Comparison of ENCODE assay signal across 28 cellular contexts in genomic region chr12:109641422-109641821, GRCh38.
"Had no signal": no experiment of that assay in that cellular context is flagged by ENCODE, and none has a peak within 500 bp of the region (broad histone marks: within the 10 kb centered on the region; RNA-seq: fewer than 3 reads in every experiment).

No MANE protein-coding gene starts in this region.

- H3K4me1 ChIP-seq: stomach, suprapubic skin, testis, thyroid gland, tibial artery, tibial nerve, transverse colon, upper lobe of left lung, upper lobe of right lung, uterus, vagina had no signal

- H3K36me3 ChIP-seq: stomach, suprapubic skin, thoracic aorta, thyroid gland, tibial artery, tibial nerve, transverse colon, upper lobe of left lung, upper lobe of right lung, uterus, vagina had no signal

- H3K4me3 ChIP-seq: stomach, suprapubic skin, testis, thoracic aorta, thyroid gland, tibial artery, tibial nerve, transverse colon, upper lobe of left lung, upper lobe of right lung, uterus, vagina had no signal

- H3K36me3 Mint-ChIP-seq: stimulated activated effector memory CD8-positive, alpha-beta T cell treated with anti-CD3 and anti-CD28 coated beads, Interleukin-12 subunit alpha, Interleukin-12 subunit beta, amount 100 ng/mL, for 72 hours; stimulated activated memory B cell treated with anti-CD40 and anti-IgM and Interleukin-4, amounts not matched to agents 10 μg/mL and 1 μg/mL and 100 μg/mL, for 72 hours; stimulated activated naive B cell treated with anti-CD40 and anti-IgM and Interleukin-4, amounts not matched to agents 10 μg/mL and 1 μg/mL and 100 μg/mL, for 72 hours; type B pancreatic cell had no signal

- H3K27ac Mint-ChIP-seq: stimulated activated effector memory CD8-positive, alpha-beta T cell treated with anti-CD3 and anti-CD28 coated beads, Interleukin-12 subunit alpha, Interleukin-12 subunit beta, amount 100 ng/mL, for 72 hours; stimulated activated memory B cell treated with anti-CD40 and anti-IgM and Interleukin-4, amounts not matched to agents 10 μg/mL and 1 μg/mL and 100 μg/mL, for 72 hours; stimulated activated naive B cell treated with anti-CD40 and anti-IgM and Interleukin-4, amounts not matched to agents 10 μg/mL and 1 μg/mL and 100 μg/mL, for 72 hours; stimulated activated naive CD8-positive, alpha-beta T cell treated with anti-CD3 and anti-CD28 coated beads, Interleukin-15, amount 100 ng/mL, for 72 hours; stimulated activated naive CD8-positive, alpha-beta T cell treated with anti-CD3 and anti-CD28 coated beads, Interleukin-15, Interleukin-2, amounts not matched to agents 100 ng/mL and 50 ng/mL, for 24 hours; type B pancreatic cell had no signal

- H3K27me3 ChIP-seq: testis, thyroid gland, transverse colon, upper lobe of left lung, uterus, vagina had no signal

- H3K27ac ChIP-seq: stomach, suprapubic skin, testis, thoracic aorta, thyroid gland, tibial artery, tibial nerve, transverse colon, upper lobe of left lung, upper lobe of right lung, uterus, vagina had no signal

- ATAC-seq: stimulated activated effector memory CD8-positive, alpha-beta T cell treated with anti-CD3 and anti-CD28 coated beads, Interleukin-12 subunit alpha, Interleukin-12 subunit beta, amount 100 ng/mL, for 72 hours; stimulated activated memory B cell treated with anti-CD40 and anti-IgM and Interleukin-4, amounts not matched to agents 10 μg/mL and 1 μg/mL and 100 μg/mL, for 72 hours; stimulated activated naive B cell treated with anti-CD40 and anti-IgM and Interleukin-4, amounts not matched to agents 10 μg/mL and 1 μg/mL and 100 μg/mL, for 72 hours; stimulated activated naive CD8-positive, alpha-beta T cell treated with anti-CD3 and anti-CD28 coated beads, Interleukin-15, amount 100 ng/mL, for 72 hours; stimulated activated naive CD8-positive, alpha-beta T cell treated with anti-CD3 and anti-CD28 coated beads, Interleukin-15, Interleukin-2, amounts not matched to agents 100 U/mL and 50 U/mL, for 24 hours; upper lobe of right lung had no signal

- DNase-seq: stimulated activated CD4-positive, alpha-beta T cell treated with anti-CD3 and anti-CD28 coated beads, Interleukin-2, amount 100 ng/mL, for 48 hours; stimulated activated CD4-positive, alpha-beta T cell treated with anti-CD3 and anti-CD28 coated beads, Interleukin-4, amount 100 ng/mL, for 1 hour; stimulated activated CD4-positive, alpha-beta T cell treated with anti-CD3 and anti-CD28 coated beads, Interleukin-4, amount 100 ng/mL, for 24 hours; stimulated activated CD4-positive, alpha-beta T cell treated with anti-CD3 and anti-CD28 coated beads, Interleukin-4, amount 100 ng/mL, for 4 hours; stimulated activated CD8-positive, alpha-beta memory T cell treated with anti-CD3 and anti-CD28 coated beads, Interleukin-4, amount 100 ng/mL, for 48 hours; stimulated activated naive B cell treated with anti-CD40 and anti-IgM and Interleukin-4, amounts not matched to agents 10 μg/mL and 1 μg/mL and 100 μg/mL, for 72 hours; stimulated activated naive CD4-positive, alpha-beta T cell; stimulated activated naive CD4-positive, alpha-beta T cell treated with Interleukin-2 at 50 U/mL for 16 hours; stimulated activated naive CD8-positive, alpha-beta T cell treated with anti-CD3 and anti-CD28 coated beads, Interleukin-15, amount 100 ng/mL, for 72 hours; stimulated activated naive CD8-positive, alpha-beta T cell treated with anti-CD3 and anti-CD28 coated beads, Interleukin-15, Interleukin-2, amounts not matched to agents 100 U/mL and 50 U/mL, for 24 hours; stomach; substantia nigra; testis; thyroid gland; tibial artery; transverse colon; trophoblast cell; upper lobe of left lung; upper lobe of right lung; uterus had no signal

- H3K4me3 Mint-ChIP-seq: stimulated activated effector memory CD8-positive, alpha-beta T cell treated with anti-CD3 and anti-CD28 coated beads, Interleukin-12 subunit alpha, Interleukin-12 subunit beta, amount 100 ng/mL, for 72 hours; stimulated activated memory B cell treated with anti-CD40 and anti-IgM and Interleukin-4, amounts not matched to agents 10 μg/mL and 1 μg/mL and 100 μg/mL, for 72 hours; stimulated activated naive B cell treated with anti-CD40 and anti-IgM and Interleukin-4, amounts not matched to agents 10 μg/mL and 1 μg/mL and 100 μg/mL, for 72 hours; stimulated activated naive CD8-positive, alpha-beta T cell treated with anti-CD3 and anti-CD28 coated beads, Interleukin-15, amount 100 ng/mL, for 72 hours; stimulated activated naive CD8-positive, alpha-beta T cell treated with anti-CD3 and anti-CD28 coated beads, Interleukin-15, Interleukin-2, amounts not matched to agents 100 ng/mL and 50 ng/mL, for 24 hours; type B pancreatic cell had no signal

- H3K4me1 Mint-ChIP-seq: stimulated activated effector memory CD8-positive, alpha-beta T cell treated with anti-CD3 and anti-CD28 coated beads, Interleukin-12 subunit alpha, Interleukin-12 subunit beta, amount 100 ng/mL, for 72 hours; stimulated activated memory B cell treated with anti-CD40 and anti-IgM and Interleukin-4, amounts not matched to agents 10 μg/mL and 1 μg/mL and 100 μg/mL, for 72 hours; stimulated activated naive B cell treated with anti-CD40 and anti-IgM and Interleukin-4, amounts not matched to agents 10 μg/mL and 1 μg/mL and 100 μg/mL, for 72 hours; stimulated activated naive CD8-positive, alpha-beta T cell treated with anti-CD3 and anti-CD28 coated beads, Interleukin-15, amount 100 ng/mL, for 72 hours had no signal

- H3K9me3 Mint-ChIP-seq: stimulated activated effector memory CD8-positive, alpha-beta T cell treated with anti-CD3 and anti-CD28 coated beads, Interleukin-12 subunit alpha, Interleukin-12 subunit beta, amount 100 ng/mL, for 72 hours; stimulated activated memory B cell treated with anti-CD40 and anti-IgM and Interleukin-4, amounts not matched to agents 10 μg/mL and 1 μg/mL and 100 μg/mL, for 72 hours; stimulated activated naive B cell treated with anti-CD40 and anti-IgM and Interleukin-4, amounts not matched to agents 10 μg/mL and 1 μg/mL and 100 μg/mL, for 72 hours; stimulated activated naive CD8-positive, alpha-beta T cell treated with anti-CD3 and anti-CD28 coated beads, Interleukin-15, amount 100 ng/mL, for 72 hours; stimulated activated naive CD8-positive, alpha-beta T cell treated with anti-CD3 and anti-CD28 coated beads, Interleukin-15, Interleukin-2, amounts not matched to agents 100 ng/mL and 50 ng/mL, for 24 hours; type B pancreatic cell had no signal

- H3K9me3 ChIP-seq: stomach, suprapubic skin, testis, thoracic aorta, thyroid gland, tibial artery, tibial nerve, transverse colon, upper lobe of left lung, upper lobe of right lung, uterus, vagina had no signal
